In genomic region chr15:60696523-60696859, GRCh38 we compare ENCODE assay signal across 14 cellular contexts.
"Had no signal": no experiment of that assay in that cellular context is flagged by ENCODE, and none has a peak within 500 bp of the region (broad histone marks: within the 10 kb centered on the region; RNA-seq: fewer than 3 reads in every experiment).

No MANE protein-coding gene starts in this region.

- H3K4me3 Mint-ChIP-seq: activated CD4-positive, alpha-beta T cell treated with anti-CD3 and anti-CD28 coated beads, Interleukin-2, amount 10 ng/mL, durations not matched to agents 7 days and 5 days; dendritic cell treated with granulocyte-macrophage colony-stimulating factor and Interleukin-4, amounts not matched to agents 40 ng/mL and 50 ng/mL, for 4 days; neural crest cell had no signal

- H3K36me3 ChIP-seq: ascending aorta, breast epithelium, spleen, thyroid gland had no signal

- H3K4me3 ChIP-seq: ascending aorta, breast epithelium, psoas muscle, thyroid gland had no signal

- H3K9me3 ChIP-seq: ascending aorta, breast epithelium, psoas muscle, spleen, thyroid gland had no signal

- H3K9me3 Mint-ChIP-seq: activated CD4-positive, alpha-beta T cell treated with anti-CD3 and anti-CD28 coated beads, Interleukin-2, amount 10 ng/mL, durations not matched to agents 7 days and 5 days; activated T-helper 2 cell treated with anti-CD3 and anti-CD28 coated beads, Interferon-gamma antibody, Interleukin-2, Interleukin-4, amounts not matched to agents 10 μg/mL and 5 μg/mL and 100 μg/mL, durations not matched to agents 14 hours and 24 hours and 36 hours; dendritic cell treated with granulocyte-macrophage colony-stimulating factor and Interleukin-4, amounts not matched to agents 40 ng/mL and 50 ng/mL, for 4 days; neural crest cell had no signal

- H3K4me1 ChIP-seq: ascending aorta, breast epithelium, foreskin keratinocyte, thyroid gland had no signal

- H3K27ac Mint-ChIP-seq: activated CD4-positive, alpha-beta T cell treated with anti-CD3 and anti-CD28 coated beads, Interleukin-2, amount 10 ng/mL, durations not matched to agents 7 days and 5 days; activated T-helper 2 cell treated with anti-CD3 and anti-CD28 coated beads, Interferon-gamma antibody, Interleukin-2, Interleukin-4, amounts not matched to agents 10 μg/mL and 5 μg/mL and 100 μg/mL, durations not matched to agents 14 hours and 24 hours and 36 hours; dendritic cell treated with granulocyte-macrophage colony-stimulating factor and Interleukin-4, amounts not matched to agents 40 ng/mL and 50 ng/mL, for 4 days had no signal

- DNase-seq: activated CD4-positive, alpha-beta T cell treated with anti-CD3 and anti-CD28 coated beads, Interleukin-2, amount 10 ng/mL, durations not matched to agents 7 days and 5 days; foreskin keratinocyte; mesendoderm; psoas muscle; SHP77 treated with DMSO at 0.1 percent for 48 hours; spleen; thyroid gland had no signal

- H3K27me3 ChIP-seq: ascending aorta, breast epithelium, foreskin keratinocyte, spleen, thyroid gland had no signal

- H3K27ac ChIP-seq: ascending aorta, breast epithelium, foreskin keratinocyte, psoas muscle, thyroid gland had no signal

- ATAC-seq: foreskin keratinocyte, psoas muscle, sciatic nerve, SK-N-SH treated with all-trans-retinoic acid at 6 μM for 48 hours had no signal
